ENCODE assay signal across 7 cellular contexts in the genomic region with DNA sequence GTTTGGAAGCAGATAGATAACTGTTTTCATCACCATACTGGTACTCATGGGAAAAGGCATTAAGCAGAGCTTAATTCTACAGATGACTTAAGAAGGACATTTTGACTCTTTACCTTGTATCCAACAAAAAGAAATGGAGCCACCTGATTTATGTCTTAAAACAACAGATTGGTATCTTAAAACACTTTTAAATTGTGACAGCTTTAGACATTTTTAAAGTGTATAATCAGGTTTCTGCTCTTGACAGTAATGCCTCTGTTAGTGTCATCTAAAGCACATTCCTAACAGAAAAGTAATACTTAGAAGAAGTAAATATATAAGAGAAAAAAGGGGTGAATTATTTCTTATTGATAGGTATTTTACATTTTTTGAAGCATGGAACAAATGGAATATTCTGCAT. TPM values are rescaled to one million over a fixed set of nuclear protein-coding genes. Genes with fewer than 3 reads are reported as not detected.
"Had no signal": no experiment of that assay in that cellular context is flagged by ENCODE, and none has a peak within 500 bp of the region (broad histone marks: within the 10 kb centered on the region; RNA-seq: fewer than 3 reads in every experiment).

No MANE protein-coding gene starts in this region.

- ATAC-seq: K562 had no signal

- DNase-seq: GM23248, GOT3, H7, IMR-90 had no signal

RNA-seq across cellular contexts. Expression of gene SPATA4, which starts 55.9 kb away (rescaled TPM):
- total RNA-seq: GM23248, H4, H7, HT-29, K562 had no signal
- polyA plus RNA-seq: K562 had no signal
